In genomic region chr1:221602866-221603265, GRCh38 we compare ENCODE assay signal across 1 cellular context.
TF ChIP-seq lines count a peak whose summit lies in the region.

No MANE protein-coding gene starts in this region.

TF ChIP-seq in HCT116, 20 proteins besides CTCF, POLR2A, EP300 and RAD21 (continued from another document):
- TF ChIP-seq CEBPB (IDR thresholded peaks at IDR 0.05; ENCODE audit: low read depth): peak; percentile 49; the same call in 1 of the 2 replicates
- TF ChIP-seq ZNF274 (IDR thresholded peaks at IDR 0.05; ENCODE audit: low read depth, low read length): no peak
- no peak for TF ChIP-seq JUND (IDR thresholded peaks at IDR 0.05)
- no peak for TF ChIP-seq SRF (IDR thresholded peaks at IDR 0.05; ENCODE audit: low read depth)
- TF ChIP-seq, protein P1, sequence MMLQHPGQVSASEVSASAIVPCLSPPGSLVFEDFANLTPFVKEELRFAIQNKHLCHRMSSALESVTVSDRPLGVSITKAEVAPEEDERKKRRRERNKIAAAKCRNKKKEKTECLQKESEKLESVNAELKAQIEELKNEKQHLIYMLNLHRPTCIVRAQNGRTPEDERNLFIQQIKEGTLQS (IDR thresholded peaks at IDR 0.05): no peak
